1 cellular context compared by ENCODE assay signal in the genomic region with DNA sequence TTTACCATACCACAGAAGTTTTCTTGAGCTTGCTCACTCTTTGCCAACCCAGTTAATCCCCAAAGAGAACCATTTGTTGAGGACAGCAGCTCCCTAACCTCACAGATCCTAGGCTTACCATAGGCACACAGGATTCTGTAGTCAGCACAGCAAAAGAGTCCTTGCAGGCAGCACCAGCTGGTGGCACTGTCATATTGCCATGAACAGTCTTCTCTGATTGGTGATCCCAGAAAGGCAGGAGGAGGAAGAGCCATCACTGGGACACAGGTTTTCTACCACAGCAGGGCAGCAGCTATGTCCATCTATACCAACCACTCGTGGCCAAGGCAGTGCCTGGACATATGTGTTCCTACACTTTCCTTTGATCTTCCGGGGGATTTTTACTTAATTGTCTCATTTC.
TF ChIP-seq lines count a peak whose summit lies in the region.

No MANE protein-coding gene starts in this region.

TF ChIP-seq in K562, 482 proteins besides CTCF, POLR2A, EP300 and RAD21 (continued from another document):
- TF ChIP-seq, protein P1, sequence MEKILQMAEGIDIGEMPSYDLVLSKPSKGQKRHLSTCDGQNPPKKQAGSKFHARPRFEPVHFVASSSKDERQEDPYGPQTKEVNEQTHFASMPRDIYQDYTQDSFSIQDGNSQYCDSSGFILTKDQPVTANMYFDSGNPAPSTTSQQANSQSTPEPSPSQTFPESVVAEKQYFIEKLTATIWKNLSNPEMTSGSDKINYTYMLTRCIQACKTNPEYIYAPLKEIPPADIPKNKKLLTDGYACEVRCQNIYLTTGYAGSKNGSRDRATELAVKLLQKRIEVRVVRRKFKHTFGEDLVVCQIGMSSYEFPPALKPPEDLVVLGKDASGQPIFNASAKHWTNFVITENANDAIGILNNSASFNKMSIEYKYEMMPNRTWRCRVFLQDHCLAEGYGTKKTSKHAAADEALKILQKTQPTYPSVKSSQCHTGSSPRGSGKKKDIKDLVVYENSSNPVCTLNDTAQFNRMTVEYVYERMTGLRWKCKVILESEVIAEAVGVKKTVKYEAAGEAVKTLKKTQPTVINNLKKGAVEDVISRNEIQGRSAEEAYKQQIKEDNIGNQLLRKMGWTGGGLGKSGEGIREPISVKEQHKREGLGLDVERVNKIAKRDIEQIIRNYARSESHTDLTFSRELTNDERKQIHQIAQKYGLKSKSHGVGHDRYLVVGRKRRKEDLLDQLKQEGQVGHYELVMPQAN (IDR thresholded peaks at IDR 0.05; ENCODE audit: borderline replicate concordance): no peak
TF ChIP-seq in K562: peak in this region for 0.
